ENCODE assay signal across 28 cellular contexts in the genomic region with DNA sequence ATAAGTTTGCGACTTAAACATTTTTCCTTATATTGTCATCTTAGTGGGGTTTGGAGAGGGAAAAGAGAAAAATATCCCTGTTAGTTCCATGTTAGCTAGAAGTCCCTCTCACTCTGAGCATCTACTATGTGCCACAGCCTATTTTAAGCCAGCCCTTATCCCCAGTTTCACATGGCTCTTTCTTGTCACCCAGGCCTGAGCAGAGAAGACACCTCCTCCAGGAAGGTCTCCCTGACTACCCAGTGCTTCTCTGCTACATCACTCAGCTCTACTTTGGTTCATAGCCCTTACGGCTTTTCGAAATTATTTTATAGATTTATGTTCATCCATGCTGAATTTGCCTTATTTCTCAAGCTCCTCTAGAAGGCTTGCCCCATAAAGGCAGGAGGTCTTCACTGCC. TPM values are rescaled to one million over a fixed set of nuclear protein-coding genes. Genes with fewer than 3 reads are reported as not detected.
DNase-seq lines count a peak whose midpoint lies in the region; ATAC-seq, FAIRE-seq and TF ChIP-seq lines count a peak whose summit lies in the region.
"Had no signal": no experiment of that assay in that cellular context is flagged by ENCODE, and none has a peak within 500 bp of the region (broad histone marks: within the 10 kb centered on the region; RNA-seq: fewer than 3 reads in every experiment).

No MANE protein-coding gene starts in this region.

- no peak overlapping the region for H2AFZ ChIP-seq in HepG2 (ENCODE audit: low read length)
- H2AFZ ChIP-seq: PC-9 had no signal

- H3K27ac ChIP-seq in naive thymus-derived CD4-positive, alpha-beta T cell (ENCODE audit: low read depth, low read length): no peak overlapping the region
- H3K27ac ChIP-seq in spleen: peak overlapping the region in 5 of 8 donors; percentile 66 to 90 (median 85)
- H3K27ac ChIP-seq in adrenal gland: no peak overlapping the region
- H3K27ac ChIP-seq in HepG2 (ENCODE audit: extremely low read length, insufficient read depth, low read length): no peak overlapping the region
- H3K27ac ChIP-seq: PC-9, prostate gland, tibial nerve had no signal

- H4K20me1 ChIP-seq in HepG2 (ENCODE audit: insufficient read depth, low read length): no peaks in the 10 kb centered on the region

- H3K9me3 ChIP-seq in naive thymus-derived CD4-positive, alpha-beta T cell (ENCODE audit: control insufficient read depth in 2 of 3, low read length in 3 of 3): no peaks in the 10 kb centered on the region
- H3K9me3 ChIP-seq in spleen (no peaks in the 10 kb centered on the region), adrenal gland (replicated peaks in 1 of 3) (no peaks in the 10 kb centered on the region), HepG2 (ENCODE audit: low read length) (no peaks in the 10 kb centered on the region)
- H3K9me3 ChIP-seq: Caco-2, prostate gland, tibial nerve had no signal

- H3K79me2 ChIP-seq in HepG2 (ENCODE audit: insufficient read depth, low read length): no peaks in the 10 kb centered on the region

- FAIRE-seq in HepG2 (lab: Jason Lieb, UNC): no peak
- FAIRE-seq: bronchial epithelial cell, G401.6 had no signal

- in situ Hi-C loops in HepG2 (cut with HindIII; ENCODE audit: extremely low pct_ligation_motif_present, low pct_unique_long_range_greater_than_20kb): no loop called here

- no peaks in the 10 kb centered on the region for H3K36me3 ChIP-seq in naive thymus-derived CD4-positive, alpha-beta T cell (ENCODE audit: control insufficient read depth in 2 of 3, insufficient read depth in 3 of 3, low read length in 3 of 3)
- H3K36me3 ChIP-seq in spleen (no peaks in the 10 kb centered on the region), adrenal gland (replicated peaks in 1 of 2) (no peaks in the 10 kb centered on the region), HepG2 (replicated peaks in 1 of 2; ENCODE audit: control insufficient read depth in 1 of 2, insufficient read depth in 2 of 2, low read length in 2 of 2) (no peaks in the 10 kb centered on the region)
- H3K36me3 ChIP-seq: prostate gland, tibial nerve had no signal

- H3K27me3 Mint-ChIP-seq in activated naive CD8-positive, alpha-beta T cell: no peaks in the 10 kb centered on the region
- no peaks in the 10 kb centered on the region for H3K27me3 Mint-ChIP-seq in activated naive CD8-positive, alpha-beta T cell treated with anti-CD3 and anti-CD28 coated beads for 36 hours
- no peaks in the 10 kb centered on the region for H3K27me3 Mint-ChIP-seq in activated T-helper 17 cell treated with anti-CD3 and anti-CD28 coated beads, Interleukin-2, amount 50 U/mL, for 72 hours
- H3K27me3 Mint-ChIP-seq in naive thymus-derived CD4-positive, alpha-beta T cell: no peaks in the 10 kb centered on the region

- no peak for DNase-seq in activated naive CD8-positive, alpha-beta T cell treated with anti-CD3 and anti-CD28 coated beads for 36 hours
- DNase-seq in naive thymus-derived CD4-positive, alpha-beta T cell: no peak
- DNase-seq in spleen (no peak), adrenal gland (no peak), HepG2 (ENCODE audit: low spot score) (no peak)
- DNase-seq: activated CD4-positive, alpha-beta T cell treated with anti-CD3 and anti-CD28 coated beads, Interleukin-2, amount 10 ng/mL, durations not matched to agents 24 days and 14 days; activated gamma-delta T cell treated with Interleukin-2 at 50 U/mL for 16 hours; activated T-cell treated with anti-CD3 and anti-CD28 coated beads, Interleukin-2, amount 50 U/mL, for 1 hour; Caco-2; DMS79; H9; Kasumi-1; mammary epithelial cell; NCI-H1417 treated with DMSO at 0.1 percent for 48 hours; NCI-H2029 treated with DMSO at 0.1 percent for 48 hours; NCI-H226; NCI-H69; occipital lobe; PC-9; stimulated activated CD4-positive, alpha-beta T cell treated with anti-CD3 and anti-CD28 coated beads, Interleukin-4, amount 100 ng/mL, for 24 hours had no signal

- TF ChIP-seq RAD21 in HepG2 (CRISPR knock-in tag; IDR thresholded peaks at IDR 0.05): no peak

- POLR2A ChIA-PET in naive thymus-derived CD4-positive, alpha-beta T cell (lab: Charles Lee): interaction anchor here (0.5 to 7.3 kb wide), 6 partner anchors 9 to 254 kb away, joined by 3 to 48 read pairs (median 8); a partner anchor contains a TSS
- POLR2A ChIA-PET in HepG2 (lab: Yijun Ruan, JAX): interaction anchor here (0.6 to 5.6 kb wide), 2 partner anchors 10 to 18 kb away, joined by 3 to 56 read pairs; no protein-coding TSS in a partner anchor

- peak overlapping the region; percentile 52 for H3K4me3 Mint-ChIP-seq in activated naive CD8-positive, alpha-beta T cell
- H3K4me3 Mint-ChIP-seq in activated naive CD8-positive, alpha-beta T cell treated with anti-CD3 and anti-CD28 coated beads for 36 hours: no peak overlapping the region
- H3K4me3 Mint-ChIP-seq in activated T-helper 17 cell treated with anti-CD3 and anti-CD28 coated beads, Interleukin-2, amount 50 U/mL, for 72 hours: peak overlapping the region; percentile 97
- H3K4me3 Mint-ChIP-seq in naive thymus-derived CD4-positive, alpha-beta T cell: peak overlapping the region; percentile 9 to 99 (median 70)

- H3K9ac ChIP-seq in HepG2 (ENCODE audit: insufficient read depth, low read depth, low read length): no peak overlapping the region

- peak overlapping the region; percentile 58 for H3K27ac Mint-ChIP-seq in activated naive CD8-positive, alpha-beta T cell
- no peak overlapping the region for H3K27ac Mint-ChIP-seq in activated naive CD8-positive, alpha-beta T cell treated with anti-CD3 and anti-CD28 coated beads for 36 hours
- no peak overlapping the region for H3K27ac Mint-ChIP-seq in activated T-helper 17 cell treated with anti-CD3 and anti-CD28 coated beads, Interleukin-2, amount 50 U/mL, for 72 hours
- H3K27ac Mint-ChIP-seq in naive thymus-derived CD4-positive, alpha-beta T cell: peak overlapping the region in 8 of 9 donors; percentile 17 to 91 (median 64)
- H3K27ac Mint-ChIP-seq: activated CD4-positive, alpha-beta T cell treated with anti-CD3 and anti-CD28 coated beads, Interleukin-2, amount 10 ng/mL, durations not matched to agents 24 days and 14 days; H9 had no signal

- TF ChIP-seq POLR2A in spleen (IDR thresholded peaks at IDR 0.05): no peak
- TF ChIP-seq POLR2A in adrenal gland (IDR thresholded peaks at IDR 0.05): no peak
- no peak for TF ChIP-seq POLR2A in HepG2 (IDR thresholded peaks at IDR 0.05; ENCODE audit: insufficient read depth in 1 of 2, low read depth in 2 of 2, low read length in 2 of 2)

- H3K36me3 Mint-ChIP-seq in activated naive CD8-positive, alpha-beta T cell: no peaks in the 10 kb centered on the region
- no peaks in the 10 kb centered on the region for H3K36me3 Mint-ChIP-seq in activated naive CD8-positive, alpha-beta T cell treated with anti-CD3 and anti-CD28 coated beads for 36 hours
- no peaks in the 10 kb centered on the region for H3K36me3 Mint-ChIP-seq in activated T-helper 17 cell treated with anti-CD3 and anti-CD28 coated beads, Interleukin-2, amount 50 U/mL, for 72 hours (ENCODE audit: low read depth)
- H3K36me3 Mint-ChIP-seq in naive thymus-derived CD4-positive, alpha-beta T cell: peaks cover 0 to 2% (median 0%) of the 10 kb centered on the region in 5 donors

- no peak overlapping the region for H3K4me2 ChIP-seq in HepG2 (ENCODE audit: low read depth, low read length)
- H3K4me2 ChIP-seq: PC-9 had no signal

- H3K4me1 Mint-ChIP-seq in activated naive CD8-positive, alpha-beta T cell (ENCODE audit: low read depth): peaks cover 40% of the 10 kb centered on the region
- peaks cover 35% of the 10 kb centered on the region for H3K4me1 Mint-ChIP-seq in activated naive CD8-positive, alpha-beta T cell treated with anti-CD3 and anti-CD28 coated beads for 36 hours
- peaks cover 30% of the 10 kb centered on the region for H3K4me1 Mint-ChIP-seq in activated T-helper 17 cell treated with anti-CD3 and anti-CD28 coated beads, Interleukin-2, amount 50 U/mL, for 72 hours
- H3K4me1 Mint-ChIP-seq in naive thymus-derived CD4-positive, alpha-beta T cell: peaks cover 37 to 53% (median 51%) of the 10 kb centered on the region in 7 donors

- H3K4me1 ChIP-seq in naive thymus-derived CD4-positive, alpha-beta T cell (ENCODE audit: control insufficient read depth in 2 of 2, insufficient read depth in 2 of 2, low read length in 2 of 2): peaks cover 24 to 40% of the 10 kb centered on the region in 2 donors
- H3K4me1 ChIP-seq in spleen (peaks cover 12 to 78% (median 51%) of the 10 kb centered on the region in 6 donors), adrenal gland (replicated peaks in 1 of 2) (peaks cover 0 to 16% of the 10 kb centered on the region in 2 donors), HepG2 (ENCODE audit: insufficient read depth, low read length) (peaks cover 48% of the 10 kb centered on the region)

- TF ChIP-seq EP300 in HepG2 (IDR thresholded peaks at IDR 0.05; ENCODE audit: low read depth in 2 of 2, low read length in 2 of 2): no peak
- no peak for TF ChIP-seq EP300 in HepG2 (CRISPR knock-in tag; IDR thresholded peaks at IDR 0.05; ENCODE audit: borderline replicate concordance)

- no peak for ATAC-seq in activated T-helper 17 cell treated with anti-CD3 and anti-CD28 coated beads, Interleukin-2, amount 50 U/mL, for 72 hours (replicated peaks)
- no peak for ATAC-seq in naive thymus-derived CD4-positive, alpha-beta T cell
- ATAC-seq in GM21528 (IDR thresholded peaks at IDR 0.05; ENCODE audit: low FRiP score, unreplicated experiment) (no peak), HepG2 (no peak)
- ATAC-seq: Right ventricle myocardium inferior had no signal

- H3K4me3 ChIP-seq in naive thymus-derived CD4-positive, alpha-beta T cell (ENCODE audit: low read length): no peak overlapping the region
- no peak overlapping the region for H3K4me3 ChIP-seq in spleen
- H3K4me3 ChIP-seq in adrenal gland: no peak overlapping the region
- no peak overlapping the region for H3K4me3 ChIP-seq in HepG2 (replicated peaks in 1 of 3; ENCODE audit: insufficient read depth in 1 of 3, low read depth in 2 of 3, low read length in 3 of 3)
- H3K4me3 ChIP-seq: PC-9, prostate gland, tibial nerve had no signal

- H3K9me3 Mint-ChIP-seq in activated naive CD8-positive, alpha-beta T cell (ENCODE audit: low read depth): no peaks in the 10 kb centered on the region
- no peaks in the 10 kb centered on the region for H3K9me3 Mint-ChIP-seq in activated naive CD8-positive, alpha-beta T cell treated with anti-CD3 and anti-CD28 coated beads for 36 hours
- no peaks in the 10 kb centered on the region for H3K9me3 Mint-ChIP-seq in activated T-helper 17 cell treated with anti-CD3 and anti-CD28 coated beads, Interleukin-2, amount 50 U/mL, for 72 hours
- H3K9me3 Mint-ChIP-seq in naive thymus-derived CD4-positive, alpha-beta T cell: no peaks in the 10 kb centered on the region
- H3K9me3 Mint-ChIP-seq: activated CD4-positive, alpha-beta T cell treated with anti-CD3 and anti-CD28 coated beads, Interleukin-2, amount 10 ng/mL, durations not matched to agents 24 days and 14 days; H9 had no signal

- BruUV-seq in HepG2 (replicated peaks; lab: Mats Ljungman, UMichigan): no TSS peak

- no peaks in the 10 kb centered on the region for H3K27me3 ChIP-seq in naive thymus-derived CD4-positive, alpha-beta T cell (ENCODE audit: control insufficient read depth in 2 of 2, insufficient read depth in 2 of 2, low read length in 2 of 2)
- H3K27me3 ChIP-seq in spleen (replicated peaks in 1 of 7): no peaks in the 10 kb centered on the region
- no peaks in the 10 kb centered on the region for H3K27me3 ChIP-seq in adrenal gland
- peaks cover 0 to 40% of the 10 kb centered on the region in 2 experiments; a peak in 3 of 5 replicates for H3K27me3 ChIP-seq in HepG2 (ENCODE audit: control insufficient read depth in 1 of 2, insufficient read depth in 2 of 2, low read length in 2 of 2)
- H3K27me3 ChIP-seq: tibial nerve had no signal

- CTCF ChIA-PET in naive thymus-derived CD4-positive, alpha-beta T cell (lab: Charles Lee): interaction anchor here (0.5 to 5.1 kb wide), 6 partner anchors 10 to 235 kb away, joined by 3 to 27 read pairs (median 4); no protein-coding TSS in a partner anchor
- CTCF ChIA-PET in HepG2 (lab: Yijun Ruan, JAX; ENCODE audit: low intra/inter-chr PET ratio, low total read pairs): no interaction called here

- WGBS in spleen, 5 donors: 95 to 99% (median 97%) methylated on average over 3 of the region's 3 CpGs
- WGBS in adrenal gland, 4 donors: 88 to 94% (median 91%) methylated on average over 3 of the region's 3 CpGs
- WGBS in HepG2 (ENCODE audit: low lambda C conversion rate): 60% methylated on average over 3 of the region's 3 CpGs

- TF ChIP-seq CTCF in spleen (IDR thresholded peaks at IDR 0.05 in 8 of 11, conservative IDR thresholded peaks at IDR 0.05 in 3 of 11): no peak
- no peak for TF ChIP-seq CTCF in adrenal gland (IDR thresholded peaks at IDR 0.05)
- TF ChIP-seq CTCF in HepG2 (CRISPR knock-in tag; IDR thresholded peaks at IDR 0.05): no peak

- intact Hi-C loops in naive thymus-derived CD4-positive, alpha-beta T cell (cut with micrococcal nuclease): no loop called here
- intact Hi-C loops in spleen (cut with DNase I; ENCODE audit: low total_unique reads) (no loop called here), adrenal gland (cut with DNase I) (loop anchor here in 1 of 2 donors (5.0 kb wide), 1 partner anchor 235 kb away; no protein-coding TSS in a partner anchor), HepG2 (cut with micrococcal nuclease; ENCODE audit: unreplicated experiment) (no loop called here)

RNA-seq across cellular contexts. Expression of a gene that starts 7.2 kb away (rescaled TPM):
- total RNA-seq in activated naive CD8-positive, alpha-beta T cell treated with anti-CD3 and anti-CD28 coated beads for 36 hours: 100 to 1,000 TPM; 136 to 139 TPM
- 100 to 1,000 TPM; 107 to 112 TPM for total RNA-seq in activated T-helper 17 cell treated with anti-CD3 and anti-CD28 coated beads, Interleukin-2, amount 50 U/mL, for 72 hours
- 100 to 1,000 TPM in 1 of 5 experiments, 10 to 100 TPM in 4; 37.5 to 127 (median 39.2) TPM for total RNA-seq in naive thymus-derived CD4-positive, alpha-beta T cell
- polyA plus RNA-seq in naive thymus-derived CD4-positive, alpha-beta T cell: 10 to 100 TPM; 47.7 to 76.7 TPM
- 100 to 1,000 TPM in 2 of 7 donors, 10 to 100 TPM in 5; 44.3 to 121 (median 83.6) TPM for total RNA-seq in spleen
- polyA plus RNA-seq in spleen: 10 to 100 TPM; 31.7 to 54.6 (median 46.3) TPM
- total RNA-seq in adrenal gland: 10 to 100 TPM; 11.5 to 64.8 (median 32.2) TPM
- polyA plus RNA-seq in adrenal gland: 10 to 100 TPM; 19.2 to 64.4 (median 37.4) TPM
- 20.5 and 39.8 TPM in 2 replicates for total RNA-seq in HepG2 (2016; rRNA removed; fragmentation: Illumina TruSeq; extraction: Trizol)
- 7.7 and 8.7 TPM in 2 replicates for total RNA-seq in HepG2 (2016; cell fraction: cytosol; rRNA removed; fragmentation: Illumina TruSeq; extraction: Trizol; ENCODE audit: low read depth)
- 18.3 and 35.2 TPM in 2 replicates for total RNA-seq in HepG2 (2016; cell fraction: insoluble cytoplasmic fraction; rRNA removed; fragmentation: Illumina TruSeq; extraction: Trizol)
- 33.7 and 35.8 TPM in 2 replicates for total RNA-seq in HepG2 (2016; cell fraction: membrane; rRNA removed; fragmentation: Illumina TruSeq; extraction: Trizol)
- 32.1 and 34.9 TPM in 2 replicates for total RNA-seq in HepG2 (2016; cell fraction: nucleus; rRNA removed; fragmentation: Illumina TruSeq; extraction: Trizol)
- polyA plus RNA-seq in HepG2 (2011; rRNA removed): 27.4 and 31.9 TPM in 2 replicates
- polyA plus RNA-seq in HepG2 (2011; cell fraction: cytosol; rRNA removed): 31.3 and 32.8 TPM in 2 replicates
- polyA plus RNA-seq in HepG2 (2011; cell fraction: nucleus; rRNA removed): 53.3 and 53.4 TPM in 2 replicates
- 39.9 and 42.2 TPM in 2 replicates for polyA plus RNA-seq in HepG2 (2012)
- polyA plus RNA-seq in HepG2 (2016; cell fraction: cytosol; fragmentation: Illumina TruSeq; extraction: Trizol; ENCODE audit: low read depth): 14.1 and 15.9 TPM in 2 replicates
- polyA plus RNA-seq in HepG2 (2016; cell fraction: insoluble cytoplasmic fraction; fragmentation: Illumina TruSeq; extraction: Trizol; ENCODE audit: low read depth): 67.2 and 88.4 TPM in 2 replicates
- polyA plus RNA-seq in HepG2 (2016; cell fraction: membrane; fragmentation: Illumina TruSeq; extraction: Trizol; ENCODE audit: low read depth): 51.1 and 52.5 TPM in 2 replicates
- polyA plus RNA-seq in HepG2 (2016; cell fraction: nucleus; fragmentation: Illumina TruSeq; extraction: Trizol; ENCODE audit: insufficient read depth, low read depth): 86.9 and 97.6 TPM in 2 replicates
- polyA minus RNA-seq in HepG2 (2011; rRNA and poly(A)+ RNA removed; ENCODE audit: low replicate concordance): 26.9 and 40.6 TPM in 2 replicates
- polyA minus RNA-seq in HepG2 (2011; cell fraction: cytosol; rRNA and poly(A)+ RNA removed): 19.3 and 21.4 TPM in 2 replicates
- 16.0 and 18.3 TPM in 2 replicates for polyA minus RNA-seq in HepG2 (2011; cell fraction: nucleus; rRNA and poly(A)+ RNA removed)

RNA-seq across cellular contexts. Expression of a gene that starts 24.1 kb away (rescaled TPM):
- total RNA-seq in activated naive CD8-positive, alpha-beta T cell treated with anti-CD3 and anti-CD28 coated beads for 36 hours: 1 to 10 TPM in 1 of 2 experiments, under 1 TPM in 1; 0.90 to 1.1 TPM
- 1 to 10 TPM; 1.8 to 2.3 TPM for total RNA-seq in activated T-helper 17 cell treated with anti-CD3 and anti-CD28 coated beads, Interleukin-2, amount 50 U/mL, for 72 hours
- total RNA-seq in naive thymus-derived CD4-positive, alpha-beta T cell: 10 to 100 TPM in 2 of 5 experiments, 1 to 10 TPM in 3; 2.5 to 11.1 (median 8.9) TPM
- polyA plus RNA-seq in naive thymus-derived CD4-positive, alpha-beta T cell: 1 to 10 TPM; 1.7 to 2.9 TPM
- total RNA-seq in spleen (10 to 100 TPM in 6 of 7 donors, 1 to 10 TPM in 1; 9.4 to 31.0 (median 16.6) TPM), adrenal gland (10 to 100 TPM in 6 of 8 donors, 1 to 10 TPM in 2; 4.3 to 18.7 (median 13.0) TPM), HepG2 (2016; rRNA removed; fragmentation: Illumina TruSeq; extraction: Trizol) (0.31 and 0.45 TPM in 2 replicates)
- polyA plus RNA-seq in spleen (1 to 10 TPM; 1.3 to 5.9 (median 1.9) TPM), adrenal gland (1 to 10 TPM; 1.8 to 3.1 (median 3.0) TPM), HepG2 (2011; rRNA removed) (2.3 and 2.9 TPM in 2 replicates)
- 0.18 and 0.30 TPM in 2 replicates for total RNA-seq in HepG2 (2016; cell fraction: cytosol; rRNA removed; fragmentation: Illumina TruSeq; extraction: Trizol; ENCODE audit: low read depth)
- total RNA-seq in HepG2 (2016; cell fraction: insoluble cytoplasmic fraction; rRNA removed; fragmentation: Illumina TruSeq; extraction: Trizol): 0.28 and 0.43 TPM in 2 replicates
- total RNA-seq in HepG2 (2016; cell fraction: membrane; rRNA removed; fragmentation: Illumina TruSeq; extraction: Trizol): 0.38 and 0.43 TPM in 2 replicates
- total RNA-seq in HepG2 (2016; cell fraction: nucleus; rRNA removed; fragmentation: Illumina TruSeq; extraction: Trizol): 0.34 and 0.44 TPM in 2 replicates
- polyA plus RNA-seq in HepG2 (2011; cell fraction: cytosol; rRNA removed): 2.2 and 2.3 TPM in 2 replicates
- 2.5 and 3.4 TPM in 2 replicates for polyA plus RNA-seq in HepG2 (2011; cell fraction: nucleus; rRNA removed)
- polyA plus RNA-seq in HepG2 (2012): 2.2 and 3.4 TPM in 2 replicates
- 0.19 and 0.27 TPM in 2 replicates for polyA plus RNA-seq in HepG2 (2016; cell fraction: cytosol; fragmentation: Illumina TruSeq; extraction: Trizol; ENCODE audit: low read depth)
- polyA plus RNA-seq in HepG2 (2016; cell fraction: insoluble cytoplasmic fraction; fragmentation: Illumina TruSeq; extraction: Trizol; ENCODE audit: low read depth): 0.74 and 0.80 TPM in 2 replicates
- 0.39 and 0.44 TPM in 2 replicates for polyA plus RNA-seq in HepG2 (2016; cell fraction: membrane; fragmentation: Illumina TruSeq; extraction: Trizol; ENCODE audit: low read depth)
- 1.1 TPM in 2 replicates for polyA plus RNA-seq in HepG2 (2016; cell fraction: nucleus; fragmentation: Illumina TruSeq; extraction: Trizol; ENCODE audit: insufficient read depth, low read depth)
- 2.3 and 4.5 TPM in 2 replicates for polyA minus RNA-seq in HepG2 (2011; rRNA and poly(A)+ RNA removed; ENCODE audit: low replicate concordance)
- polyA minus RNA-seq in HepG2 (2011; cell fraction: cytosol; rRNA and poly(A)+ RNA removed): 1.8 and 2.8 TPM in 2 replicates
- 1.5 and 2.9 TPM in 2 replicates for polyA minus RNA-seq in HepG2 (2011; cell fraction: nucleus; rRNA and poly(A)+ RNA removed)

Comparison
In these comparisons a context has a peak if more than half of its experiments do, and no peak if none do; other contexts are left out.
1. H3K27ac Mint-ChIP-seq: peak in activated naive CD8-positive, alpha-beta T cell (single experiment) and naive thymus-derived CD4-positive, alpha-beta T cell (8 of 9); none in activated naive CD8-positive, alpha-beta T cell treated with anti-CD3 and anti-CD28 coated beads for 36 hours (single experiment) and activated T-helper 17 cell treated with anti-CD3 and anti-CD28 coated beads, Interleukin-2, amount 50 U/mL, for 72 hours (single experiment).
2. H3K27ac ChIP-seq: peak in spleen (5 of 8); none in naive thymus-derived CD4-positive, alpha-beta T cell (single experiment), adrenal gland (0 of 5) and HepG2 (single experiment).